In the genomic region with DNA sequence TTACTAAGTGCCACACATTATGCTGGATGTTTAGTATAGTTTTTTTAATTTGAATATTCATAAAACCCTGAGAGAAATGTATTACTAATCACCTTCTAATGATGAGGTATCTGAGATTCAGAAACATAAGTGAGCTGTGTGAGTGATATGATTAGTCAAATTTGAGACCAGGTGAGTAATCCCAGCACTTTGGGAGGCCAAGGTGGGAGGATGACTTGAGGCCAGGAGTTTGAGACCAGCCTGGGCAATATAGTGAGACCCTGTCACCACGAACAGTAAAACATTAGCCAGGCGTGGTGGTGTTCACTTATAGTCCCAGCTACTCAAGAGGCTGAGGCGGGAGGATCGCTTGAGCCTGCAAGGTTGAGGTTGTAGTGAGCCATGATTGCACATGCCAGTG, we compare ENCODE assay signal across 1 cellular context.
TF ChIP-seq lines count a peak whose summit lies in the region.

No MANE protein-coding gene starts in this region.

TF ChIP-seq in H1, 55 proteins besides CTCF, POLR2A, EP300 and RAD21 (continued from another document):
- no peak for TF ChIP-seq SP1 (IDR thresholded peaks at IDR 0.05; ENCODE audit: low read depth, low read length)
- no peak for TF ChIP-seq POLR2AphosphoS5 (IDR thresholded peaks at IDR 0.05; ENCODE audit: low read depth, low read length)
TF ChIP-seq in H1: peak in this region for 0.
